12 cellular contexts compared by ENCODE assay signal in the genomic region with DNA sequence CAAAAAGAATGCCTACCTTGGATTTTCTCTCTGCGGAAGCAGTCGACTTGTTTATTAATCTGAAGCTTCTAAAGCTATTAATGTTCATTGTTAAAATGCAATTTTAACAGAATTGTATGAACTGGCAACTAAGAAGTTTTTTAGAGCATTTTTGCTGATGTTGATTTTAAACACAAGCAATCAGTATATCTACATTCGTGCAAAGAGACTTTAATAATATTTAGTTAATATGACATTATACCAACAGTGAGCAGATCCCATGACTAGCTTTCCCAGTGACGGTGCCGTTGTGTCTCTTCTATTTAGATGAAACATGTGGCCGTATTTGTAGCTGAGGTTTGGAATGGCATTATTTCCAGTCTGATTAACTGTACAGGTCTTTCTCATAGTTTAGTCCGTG.
DNase-seq lines count a peak whose midpoint lies in the region; TF ChIP-seq lines count a peak whose summit lies in the region.
"Had no signal": no experiment of that assay in that cellular context is flagged by ENCODE, and none has a peak within 500 bp of the region (broad histone marks: within the 10 kb centered on the region; RNA-seq: fewer than 3 reads in every experiment).

No MANE protein-coding gene starts in this region.

- peaks cover 20% of the 10 kb centered on the region for H3K4me1 Mint-ChIP-seq in nephron
- no peaks in the 10 kb centered on the region for H3K4me1 Mint-ChIP-seq in chondrocyte (ENCODE audit: low read depth)
- H3K4me1 Mint-ChIP-seq: T-cell had no signal

- H3K27ac Mint-ChIP-seq in nephron (peak overlapping the region in 2 of 3 experiments; percentile 18 to 30), chondrocyte (ENCODE audit: unreplicated experiment) (no peak overlapping the region)
- H3K27ac Mint-ChIP-seq: T-cell had no signal

- in situ Hi-C loops in ACHN (cut with HindIII; ENCODE audit: low pct_ligation_motif_present, low pct_unique_long_range_greater_than_20kb, low sequenced_read_pairs), result no loop called here

- DNase-seq in DMS 273 (lab: John Stamatoyannopoulos, UW; ENCODE audit: unreplicated experiment) (peak; percentile 22), DMS 273 treated with DMSO at 0.1 percent for 48 hours (lab: John Stamatoyannopoulos, UW) (no peak), NCI-H146 (lab: John Stamatoyannopoulos, UW) (peak; percentile 45), NCI-H69 (lab: John Stamatoyannopoulos, UW) (peak; percentile 30), chondrocyte (ENCODE audit: low spot score) (no peak), ACHN (no peak)
- no peak for DNase-seq in activated CD8-positive, alpha-beta memory T cell treated with anti-CD3 and anti-CD28 coated beads, Interleukin-2, amount 50 U/mL, for 48 hours
- DNase-seq: EL, IMR-90, T-cell, T1000 had no signal

- H3K4me3 Mint-ChIP-seq in nephron, result no peak overlapping the region
- H3K4me3 Mint-ChIP-seq in chondrocyte (ENCODE audit: unreplicated experiment), result no peak overlapping the region
- H3K4me3 Mint-ChIP-seq: T-cell had no signal

- H3K27me3 Mint-ChIP-seq in nephron (ENCODE audit: low read depth) (peaks cover 3% of the 10 kb centered on the region), chondrocyte (ENCODE audit: low read depth) (peaks cover 16% of the 10 kb centered on the region)

- H3K36me3 Mint-ChIP-seq in nephron (ENCODE audit: low read depth) (no peaks in the 10 kb centered on the region), chondrocyte (ENCODE audit: low read depth) (no peaks in the 10 kb centered on the region)
- H3K36me3 Mint-ChIP-seq: T-cell had no signal

- H3K9me3 Mint-ChIP-seq in nephron, result no peaks in the 10 kb centered on the region
- no peaks in the 10 kb centered on the region for H3K9me3 Mint-ChIP-seq in chondrocyte (ENCODE audit: low read depth)
- H3K9me3 Mint-ChIP-seq: T-cell had no signal

- TF ChIP-seq CTCF in nephron (IDR thresholded peaks at IDR 0.05; ENCODE audit: unreplicated experiment in 3 of 3) (no peak), chondrocyte (IDR thresholded peaks at IDR 0.05) (no peak)

Comparison
In these comparisons a context has a peak if more than half of its experiments do, and no peak if none do; other contexts are left out.
1. DNase-seq: peak in DMS 273 (single experiment), NCI-H146 (single experiment) and NCI-H69 (single experiment); none in DMS 273 treated with DMSO at 0.1 percent for 48 hours (single experiment), chondrocyte (single experiment), activated CD8-positive, alpha-beta memory T cell treated with anti-CD3 and anti-CD28 coated beads, Interleukin-2, amount 50 U/mL, for 48 hours (single experiment) and ACHN (single experiment).